23 cellular contexts compared by ENCODE assay signal in the genomic region with DNA sequence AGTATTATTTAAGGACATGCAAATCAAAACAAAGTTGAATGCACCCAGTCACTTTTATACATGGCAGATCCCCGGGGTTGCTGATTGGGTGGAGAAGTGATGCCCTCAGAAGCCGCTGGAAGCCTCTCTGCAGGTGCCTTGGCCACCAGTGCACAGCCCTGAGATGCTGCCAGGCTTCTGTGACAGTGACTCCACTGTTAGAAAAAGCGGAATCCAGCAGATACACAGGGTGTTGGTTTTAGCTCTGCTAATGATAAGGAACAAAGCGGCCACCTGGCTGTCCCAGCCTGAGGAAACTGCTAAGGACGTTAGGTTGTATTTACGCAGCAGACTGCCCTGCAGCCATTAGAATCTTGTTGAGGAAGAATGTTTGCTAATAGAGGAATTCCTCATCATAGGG. TPM values are rescaled to one million over a fixed set of nuclear protein-coding genes. Genes with fewer than 3 reads are reported as not detected.
A peak's percentile ranks its signal among the peaks of the same experiment; 100 is the strongest.
DNase-seq lines count a peak whose midpoint lies in the region; ATAC-seq, FAIRE-seq and TF ChIP-seq lines count a peak whose summit lies in the region.
"Had no signal": no experiment of that assay in that cellular context is flagged by ENCODE, and none has a peak within 500 bp of the region (broad histone marks: within the 10 kb centered on the region; RNA-seq: fewer than 3 reads in every experiment).

No MANE protein-coding gene starts in this region.

- no peak overlapping the region for H3K4me3 ChIP-seq in neural progenitor cell
- no peak overlapping the region for H3K4me3 ChIP-seq in CD4-positive, alpha-beta memory T cell (ENCODE audit: low read length in 2 of 2)

- H4K20me1 ChIP-seq in neural progenitor cell (ENCODE audit: low read depth) = no peaks in the 10 kb centered on the region

- no peak overlapping the region for H2AFZ ChIP-seq in neural progenitor cell (replicated peaks)

- no peak overlapping the region for H3K4me3 Mint-ChIP-seq in neural progenitor cell
- no peak overlapping the region for H3K4me3 Mint-ChIP-seq in CD4-positive, alpha-beta memory T cell
- H3K4me3 Mint-ChIP-seq: activated CD8-positive, alpha-beta T cell treated with anti-CD3 and anti-CD28 coated beads for 36 hours; CD8-positive, alpha-beta memory T cell; central memory CD8-positive, alpha-beta T cell; IgD-negative memory B cell; mesothelial cell of epicardium; stimulated activated naive B cell treated with anti-CD40 and anti-IgM and Interleukin-4, amounts not matched to agents 10 μg/mL and 1 μg/mL and 100 μg/mL, for 72 hours had no signal

- H3K36me3 Mint-ChIP-seq in neural progenitor cell = no peaks in the 10 kb centered on the region
- no peaks in the 10 kb centered on the region for H3K36me3 Mint-ChIP-seq in CD4-positive, alpha-beta memory T cell
- H3K36me3 Mint-ChIP-seq: CD8-positive, alpha-beta memory T cell; IgD-negative memory B cell; mesothelial cell of epicardium; stimulated activated naive B cell treated with anti-CD40 and anti-IgM and Interleukin-4, amounts not matched to agents 10 μg/mL and 1 μg/mL and 100 μg/mL, for 72 hours had no signal

- no peak overlapping the region for H3K9ac ChIP-seq in neural progenitor cell

- no peaks in the 10 kb centered on the region for H3K4me1 ChIP-seq in neural progenitor cell
- no peaks in the 10 kb centered on the region for H3K4me1 ChIP-seq in CD4-positive, alpha-beta memory T cell (ENCODE audit: insufficient read depth, low read length)

- H3K27ac Mint-ChIP-seq in neural progenitor cell = no peak overlapping the region
- H3K27ac Mint-ChIP-seq in CD4-positive, alpha-beta memory T cell = no peak overlapping the region
- H3K27ac Mint-ChIP-seq: activated CD8-positive, alpha-beta T cell treated with anti-CD3 and anti-CD28 coated beads for 36 hours; CD8-positive, alpha-beta memory T cell; mesothelial cell of epicardium; stimulated activated naive B cell treated with anti-CD40 and anti-IgM and Interleukin-4, amounts not matched to agents 10 μg/mL and 1 μg/mL and 100 μg/mL, for 72 hours had no signal

- intact Hi-C loops in left cardiac atrium (cut with DNase I) = no loop called here
- intact Hi-C loops in left ventricle myocardium superior (cut with micrococcal nuclease) = no loop called here
- intact Hi-C loops in CD4-positive, alpha-beta memory T cell (cut with micrococcal nuclease) = no loop called here

- H3K9me3 Mint-ChIP-seq in neural progenitor cell = no peaks in the 10 kb centered on the region
- peaks cover 0 to 3% (median 0%) of the 10 kb centered on the region in 8 donors for H3K9me3 Mint-ChIP-seq in CD4-positive, alpha-beta memory T cell
- H3K9me3 Mint-ChIP-seq: activated CD8-positive, alpha-beta T cell treated with anti-CD3 and anti-CD28 coated beads for 36 hours; CD8-positive, alpha-beta memory T cell; central memory CD8-positive, alpha-beta T cell; mesothelial cell of epicardium had no signal

- CTCF ChIA-PET in CD4-positive, alpha-beta memory T cell (lab: Charles Lee; ENCODE audit: partially characterized antibody) = no interaction called here

- ATAC-seq in left cardiac atrium (no peak), left ventricle myocardium superior (no peak), GM19324 (IDR thresholded peaks at IDR 0.05; ENCODE audit: low FRiP score, unreplicated experiment) (no peak)
- ATAC-seq: activated CD8-positive, alpha-beta T cell treated with anti-CD3 and anti-CD28 coated beads for 36 hours; stimulated activated naive B cell treated with anti-CD40 and anti-IgM and Interleukin-4, amounts not matched to agents 10 μg/mL and 1 μg/mL and 100 μg/mL, for 72 hours had no signal

- no peaks in the 10 kb centered on the region for H3F3A ChIP-seq in neural progenitor cell (ENCODE audit: low read depth)

- no peak overlapping the region for H3K4me2 ChIP-seq in neural progenitor cell

- FAIRE-seq in RCC 7860 (lab: Jason Lieb, UNC) = no peak
- FAIRE-seq: endometrium, H1, keratinocyte had no signal

- H3K36me3 ChIP-seq in neural progenitor cell = no peaks in the 10 kb centered on the region
- H3K36me3 ChIP-seq in CD4-positive, alpha-beta memory T cell (ENCODE audit: insufficient read depth, low read length) = no peaks in the 10 kb centered on the region

- peak; percentile 7 for DNase-seq in left cardiac atrium
- no peak for DNase-seq in left ventricle myocardium superior
- DNase-seq in cerebellar nuclear complex (lab: John Stamatoyannopoulos, UW) = peak; percentile 4 to 49
- DNase-seq in nucleus accumbens (lab: John Stamatoyannopoulos, UW) = peak in 31 of 56 donors; percentile 18 to 76 (median 37)
- DNase-seq in RCC 7860 (ENCODE audit: low spot score) = no peak
- DNase-seq in neural progenitor cell (ENCODE audit: low spot score) = no peak
- no peak for DNase-seq in CD4-positive, alpha-beta memory T cell
- DNase-seq: activated CD8-positive, alpha-beta T cell treated with anti-CD3 and anti-CD28 coated beads for 36 hours; DMS79 treated with DMSO at 0.1 percent for 48 hours; NCI-H1930; SHP77 treated with DMSO at 0.1 percent for 48 hours; stimulated activated naive B cell treated with anti-CD40 and anti-IgM and Interleukin-4, amounts not matched to agents 10 μg/mL and 1 μg/mL and 100 μg/mL, for 72 hours; T-helper 1 cell; trophoblast cell had no signal

- no peaks in the 10 kb centered on the region for H3K9me3 ChIP-seq in neural progenitor cell (ENCODE audit: low read depth)
- no peaks in the 10 kb centered on the region for H3K9me3 ChIP-seq in CD4-positive, alpha-beta memory T cell (ENCODE audit: control insufficient read depth in 1 of 2, low read length in 2 of 2)

- POLR2A ChIA-PET in CD4-positive, alpha-beta memory T cell (lab: Charles Lee; ENCODE audit: partially characterized antibody) = no interaction called here

- H3K79me2 ChIP-seq in neural progenitor cell (ENCODE audit: low read depth) = no peaks in the 10 kb centered on the region

- H3K4me1 Mint-ChIP-seq in neural progenitor cell = peaks cover 8% of the 10 kb centered on the region
- H3K4me1 Mint-ChIP-seq in CD4-positive, alpha-beta memory T cell = no peaks in the 10 kb centered on the region
- H3K4me1 Mint-ChIP-seq: CD8-positive, alpha-beta memory T cell; central memory CD8-positive, alpha-beta T cell; IgD-negative memory B cell; mesothelial cell of epicardium; stimulated activated naive B cell treated with anti-CD40 and anti-IgM and Interleukin-4, amounts not matched to agents 10 μg/mL and 1 μg/mL and 100 μg/mL, for 72 hours had no signal

- H3K27me3 ChIP-seq in neural progenitor cell = no peaks in the 10 kb centered on the region
- no peaks in the 10 kb centered on the region for H3K27me3 ChIP-seq in CD4-positive, alpha-beta memory T cell (ENCODE audit: insufficient read depth, low read length)

- H3K27me3 Mint-ChIP-seq in neural progenitor cell (ENCODE audit: insufficient read depth, low read depth) = peaks cover 6% of the 10 kb centered on the region
- H3K27me3 Mint-ChIP-seq in CD4-positive, alpha-beta memory T cell = peaks cover 0 to 2% of the 10 kb centered on the region in 2 donors
- H3K27me3 Mint-ChIP-seq: activated CD8-positive, alpha-beta T cell treated with anti-CD3 and anti-CD28 coated beads for 36 hours had no signal

- no peak for TF ChIP-seq CTCF in neural progenitor cell (IDR thresholded peaks at IDR 0.05)

- H3K27ac ChIP-seq in neural progenitor cell = no peak overlapping the region
- H3K27ac ChIP-seq in CD4-positive, alpha-beta memory T cell (ENCODE audit: low read depth, low read length) = no peak overlapping the region
- H3K27ac ChIP-seq: HL-60 had no signal

RNA-seq across cellular contexts. Expression of a gene that starts 47.5 kb away (rescaled TPM):
- total RNA-seq in left cardiac atrium (1 to 10 TPM in 1 of 2 donors, under 1 TPM in 1; 0.44 to 1.1 TPM), left ventricle myocardium superior (2.0 TPM), neural progenitor cell (ENCODE audit: low replicate concordance) (0.31 and 0.37 TPM in 2 replicates)
- under 1 TPM; 0.29 to 0.36 TPM for total RNA-seq in CD4-positive, alpha-beta memory T cell
- under 1 TPM in 1 of 2 donors, not detected in 1; 0.03 TPM for polyA plus RNA-seq in CD4-positive, alpha-beta memory T cell
- polyA plus RNA-seq: CD8-positive, alpha-beta memory T cell; IgD-negative memory B cell had no signal

Comparison
In these comparisons a context has a peak if more than half of its experiments do, and no peak if none do; other contexts are left out.
1. DNase-seq: peak in left cardiac atrium (single experiment), cerebellar nuclear complex (2 of 2) and nucleus accumbens (31 of 56); none in left ventricle myocardium superior (single experiment), RCC 7860 (single experiment), neural progenitor cell (single experiment) and CD4-positive, alpha-beta memory T cell (0 of 5).